Comparison of ENCODE assay signal across 12 cellular contexts in genomic region chr17:6712854-6713129, GRCh38. TPM values are rescaled to one million over a fixed set of nuclear protein-coding genes. Genes with fewer than 3 reads are reported as not detected.
DNase-seq lines count a peak whose midpoint lies in the region; ATAC-seq, FAIRE-seq and TF ChIP-seq lines count a peak whose summit lies in the region.
"Had no signal": no experiment of that assay in that cellular context is flagged by ENCODE, and none has a peak within 500 bp of the region (broad histone marks: within the 10 kb centered on the region; RNA-seq: fewer than 3 reads in every experiment).

No MANE protein-coding gene starts in this region.

- H3K4me2 ChIP-seq in GM23248 (ENCODE audit: unreplicated experiment): peak overlapping the region; percentile 41
- H3K4me2 ChIP-seq: KMS-11 had no signal

- peaks cover 35% of the 10 kb centered on the region for H3K27me3 ChIP-seq in GM23248 (replicated peaks; ENCODE audit: insufficient read depth)

- no peak overlapping the region for H3K9ac ChIP-seq in GM23248
- H3K9ac ChIP-seq: KMS-11 had no signal

- no peaks in the 10 kb centered on the region for H3K4me1 ChIP-seq in GM23248 (ENCODE audit: insufficient read depth)

- H3K9me3 ChIP-seq in GM23248 (ENCODE audit: low read depth): no peaks in the 10 kb centered on the region
- H3K9me3 ChIP-seq in T-helper 17 cell (ENCODE audit: control insufficient read depth, low read length, poor library complexity, severe bottlenecking): no peaks in the 10 kb centered on the region

- H3K9me3 Mint-ChIP-seq in osteocyte (ENCODE audit: unreplicated experiment): no peaks in the 10 kb centered on the region

- no peak for FAIRE-seq in RCC 7860 (lab: Jason Lieb, UNC)

- no peaks in the 10 kb centered on the region for H3F3A ChIP-seq in GM23248 (ENCODE audit: insufficient read depth)

- no peaks in the 10 kb centered on the region for H3K9me2 ChIP-seq in GM23248 (ENCODE audit: insufficient read depth)

- H3K27me3 Mint-ChIP-seq in T-helper 17 cell: peaks cover 83% of the 10 kb centered on the region
- peaks cover 41% of the 10 kb centered on the region for H3K27me3 Mint-ChIP-seq in osteocyte (ENCODE audit: unreplicated experiment)

- TF ChIP-seq CTCF in fibroblast of pulmonary artery (IDR thresholded peaks at IDR 0.05; ENCODE audit: low read length, missing control alignments): no peak
- no peak for TF ChIP-seq CTCF in osteocyte (IDR thresholded peaks at IDR 0.05)

- WGBS in GM23248 (ENCODE audit: low coverage in 1 of 2, low lambda C conversion rate in 2 of 2, missing lambda C conversion rate in 2 of 2), 2 experiments: 4 to 7% methylated on average over 13 to 14 of the region's 14 CpGs

- in situ Hi-C loops in GM23248 (cut with MboI): no loop called here

- peak overlapping the region; percentile 68 for H3K4me3 Mint-ChIP-seq in T-helper 17 cell
- H3K4me3 Mint-ChIP-seq in osteocyte (ENCODE audit: unreplicated experiment): peak overlapping the region; percentile 46

- peak overlapping the region; percentile 45 for H2AFZ ChIP-seq in GM23248

- DNase-seq in GM23248: no peak
- no peak for DNase-seq in T-helper 17 cell
- no peak for DNase-seq in fibroblast of pulmonary artery (ENCODE audit: low read depth)
- no peak for DNase-seq in osteocyte (ENCODE audit: extremely low spot score, unreplicated experiment)
- no peak for DNase-seq in NCI-H2029 treated with DMSO at 0.1 percent for 48 hours (lab: John Stamatoyannopoulos, UW)
- DNase-seq in HuH-7 (ENCODE audit: low spot score): no peak
- DNase-seq in NCI-H2029 (lab: John Stamatoyannopoulos, UW): no peak
- no peak for DNase-seq in RCC 7860 (ENCODE audit: low spot score)

- no peak for ATAC-seq in T-helper 17 cell

- H3K27ac ChIP-seq in GM23248: no peak overlapping the region
- H3K27ac ChIP-seq: KMS-11 had no signal

- H3K27ac Mint-ChIP-seq in T-helper 17 cell (no peak overlapping the region), osteocyte (ENCODE audit: unreplicated experiment) (no peak overlapping the region)

- H3K36me3 Mint-ChIP-seq in T-helper 17 cell (ENCODE audit: low read depth) (peaks cover 4% of the 10 kb centered on the region), osteocyte (ENCODE audit: unreplicated experiment) (no peaks in the 10 kb centered on the region)

- no peaks in the 10 kb centered on the region for H4K20me1 ChIP-seq in GM23248 (ENCODE audit: insufficient read depth)

- H3K4me1 Mint-ChIP-seq in T-helper 17 cell (peaks cover 16% of the 10 kb centered on the region), osteocyte (ENCODE audit: unreplicated experiment) (peaks cover 10% of the 10 kb centered on the region)

- H3K4me3 ChIP-seq in GM23248 (peak overlapping the region; percentile 46; the same call in 1 of the 2 replicates), fibroblast of pulmonary artery (replicated peaks; ENCODE audit: low read depth, low read length) (peak overlapping the region; percentile 29)
- H3K4me3 ChIP-seq: lung had no signal

- no peaks in the 10 kb centered on the region for H3K79me2 ChIP-seq in GM23248 (ENCODE audit: insufficient read depth)

- no peaks in the 10 kb centered on the region for H3K36me3 ChIP-seq in GM23248 (ENCODE audit: low read depth)

RNA-seq across cellular contexts. Expression of gene SLC13A5, which starts 0.4 kb away (rescaled TPM):
- total RNA-seq in GM23248 (2014; rRNA removed; shearing (Covaris generic)): 0.76 TPM in 1 of 2 replicates, not detected in the other
- not detected in 2 replicates for polyA plus RNA-seq in GM23248 (2016; fragmentation: Nextera tagmentation; extraction: Ambion mirVana)
- total RNA-seq in T-helper 17 cell (not detected), osteocyte (not detected in 2 replicates)
- total RNA-seq: Daoy, epithelial cell of proximal tubule had no signal
- polyA plus RNA-seq: lung had no signal

RNA-seq across cellular contexts. Expression of gene XAF1, which starts 43.1 kb away (rescaled TPM):
- 21.5 and 24.4 TPM in 2 replicates for total RNA-seq in GM23248 (2014; rRNA removed; shearing (Covaris generic))
- polyA plus RNA-seq in GM23248 (2016; fragmentation: Nextera tagmentation; extraction: Ambion mirVana): 19.2 and 22.0 TPM in 2 replicates
- 10 to 100 TPM; 41.2 to 53.2 TPM for total RNA-seq in T-helper 17 cell
- 0.91 and 1.5 TPM in 2 replicates for total RNA-seq in osteocyte
